Comparison of ENCODE assay signal across 7 cellular contexts in the genomic region with DNA sequence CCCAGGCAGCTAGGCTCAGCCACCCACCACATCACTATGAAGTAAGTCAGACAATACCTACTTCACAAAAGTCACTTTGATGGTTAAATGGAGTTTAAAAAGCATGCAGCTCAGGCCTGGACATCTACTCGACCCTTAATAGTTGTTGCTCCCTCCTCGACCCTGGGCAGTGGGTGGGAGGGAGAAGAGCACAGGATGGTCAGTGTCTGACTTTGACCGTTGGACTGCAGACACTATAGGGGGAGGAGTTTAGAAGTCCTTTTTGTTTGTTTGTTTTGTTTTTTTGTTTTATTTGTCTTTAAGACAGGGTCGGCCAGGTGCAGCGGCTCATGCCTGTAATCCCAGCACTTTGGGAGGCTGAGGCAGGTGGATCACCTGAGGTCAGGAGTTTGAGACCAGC.
"Had no signal": no experiment of that assay in that cellular context is flagged by ENCODE, and none has a peak within 500 bp of the region (broad histone marks: within the 10 kb centered on the region; RNA-seq: fewer than 3 reads in every experiment).

No MANE protein-coding gene starts in this region.

- ATAC-seq: K562 had no signal

- H3K4me3 ChIP-seq: GM23248, K562 had no signal

- H2AFZ ChIP-seq: GM23248 had no signal

- H3K27ac ChIP-seq: GM23248, HL-60 had no signal

- H3K9me3 Mint-ChIP-seq: H9 had no signal

- H3K9ac ChIP-seq: GM23248 had no signal

- FAIRE-seq: K562 had no signal

- H3K27ac Mint-ChIP-seq: H9 had no signal

- DNase-seq: GM23248, GOT3, H9, HCEC 1CT, IMR-90 had no signal
